ENCODE assay signal across 28 cellular contexts in genomic region chr11:117380676-117381075, GRCh38.
"Had no signal": no experiment of that assay in that cellular context is flagged by ENCODE, and none has a peak within 500 bp of the region (broad histone marks: within the 10 kb centered on the region; RNA-seq: fewer than 3 reads in every experiment).

No MANE protein-coding gene starts in this region.

- H3K4me1 ChIP-seq: Peyer's patch had no signal

- H3K36me3 ChIP-seq: cardiac muscle cell had no signal

- H3K27ac Mint-ChIP-seq: activated CD4-positive, alpha-beta memory T cell treated with anti-CD3 and anti-CD28 coated beads, Interleukin-2, amount 10 ng/mL, durations not matched to agents 7 days and 5 days; activated CD8-positive, alpha-beta memory T cell treated with anti-CD3 and anti-CD28 coated beads, Interleukin-2, amount 10 ng/mL, durations not matched to agents 7 days and 5 days; activated naive CD8-positive, alpha-beta T cell treated with anti-CD3 and anti-CD28 coated beads for 36 hours had no signal

- H3K9me3 Mint-ChIP-seq: activated CD4-positive, alpha-beta memory T cell treated with anti-CD3 and anti-CD28 coated beads, Interleukin-2, amount 10 ng/mL, durations not matched to agents 7 days and 5 days; activated naive CD8-positive, alpha-beta T cell treated with anti-CD3 and anti-CD28 coated beads for 36 hours had no signal

- H3K4me1 Mint-ChIP-seq: activated CD4-positive, alpha-beta memory T cell treated with anti-CD3 and anti-CD28 coated beads, Interleukin-2, amount 10 ng/mL, durations not matched to agents 7 days and 5 days; activated CD8-positive, alpha-beta memory T cell treated with anti-CD3 and anti-CD28 coated beads, Interleukin-2, amount 10 ng/mL, durations not matched to agents 7 days and 5 days; activated naive CD8-positive, alpha-beta T cell treated with anti-CD3 and anti-CD28 coated beads for 36 hours had no signal

- H3K4me3 Mint-ChIP-seq: activated CD4-positive, alpha-beta memory T cell treated with anti-CD3 and anti-CD28 coated beads, Interleukin-2, amount 10 ng/mL, durations not matched to agents 7 days and 5 days; activated CD8-positive, alpha-beta memory T cell treated with anti-CD3 and anti-CD28 coated beads, Interleukin-2, amount 10 ng/mL, durations not matched to agents 7 days and 5 days; activated naive CD8-positive, alpha-beta T cell treated with anti-CD3 and anti-CD28 coated beads for 36 hours had no signal

- DNase-seq: activated CD4-positive, alpha-beta memory T cell treated with anti-CD3 and anti-CD28 coated beads, Interleukin-2, amount 10 ng/mL, durations not matched to agents 7 days and 5 days; activated CD4-positive, alpha-beta T cell treated with anti-CD3 and anti-CD28 coated beads for 1 hour; activated CD4-positive, alpha-beta T cell treated with anti-CD3 and anti-CD28 coated beads for 48 hours; activated CD4-positive, CD25-positive, alpha-beta regulatory T cell; activated CD8-positive, alpha-beta memory T cell treated with anti-CD3 and anti-CD28 coated beads for 24 hours; activated CD8-positive, alpha-beta memory T cell treated with anti-CD3 and anti-CD28 coated beads, Interleukin-2, amount 10 ng/mL, durations not matched to agents 7 days and 5 days; activated CD8-positive, alpha-beta memory T cell treated with anti-CD3 and anti-CD28 coated beads, Interleukin-2, amount 50 U/mL, for 48 hours; activated effector memory CD4-positive, alpha-beta T cell treated with Interleukin-2 at 50 U/mL for 16 hours; activated naive CD4-positive, alpha-beta T cell treated with anti-CD3 and anti-CD28 coated beads, Interleukin-2, amount 50 U/mL, for 16 hours; activated naive CD8-positive, alpha-beta T cell treated with anti-CD3 and anti-CD28 coated beads for 36 hours; activated T-cell treated with anti-CD3 and anti-CD28 coated beads, Interleukin-2, amount 50 U/mL, for 48 hours; amniotic stem cell; aorta; brain microvascular endothelial cell; NCI-H1092 treated with DMSO at 0.1 percent for 48 hours; NCI-H1417 treated with DMSO at 0.1 percent for 48 hours; NCI-H187 treated with DMSO at 0.1 percent for 48 hours; NCI-H2081; NCI-H345; Peyer's patch; RPMI8226; SIG-M5; SW 1271; T-helper 1 cell; T-helper 2 cell; T-helper 9 cell had no signal

- ATAC-seq: activated CD8-positive, alpha-beta memory T cell treated with anti-CD3 and anti-CD28 coated beads, Interleukin-2, amount 10 ng/mL, durations not matched to agents 7 days and 5 days had no signal

- H3K27ac ChIP-seq: brain microvascular endothelial cell, cardiac muscle cell, Peyer's patch, VCaP had no signal

- H3K27me3 Mint-ChIP-seq: activated CD4-positive, alpha-beta memory T cell treated with anti-CD3 and anti-CD28 coated beads, Interleukin-2, amount 10 ng/mL, durations not matched to agents 7 days and 5 days; activated CD8-positive, alpha-beta memory T cell treated with anti-CD3 and anti-CD28 coated beads, Interleukin-2, amount 10 ng/mL, durations not matched to agents 7 days and 5 days; activated naive CD8-positive, alpha-beta T cell treated with anti-CD3 and anti-CD28 coated beads for 36 hours had no signal

- H3K27me3 ChIP-seq: brain microvascular endothelial cell, cardiac muscle cell, Peyer's patch had no signal

- H3K9me3 ChIP-seq: Peyer's patch had no signal

- H3K4me3 ChIP-seq: cardiac muscle cell, Peyer's patch had no signal
